In genomic region chr12:6352198-6353173, GRCh38 we compare ENCODE assay signal across 14 cellular contexts. TPM values are rescaled to one million over a fixed set of nuclear protein-coding genes. Genes with fewer than 3 reads are reported as not detected.
DNase-seq lines count a peak whose midpoint lies in the region; ATAC-seq, FAIRE-seq and TF ChIP-seq lines count a peak whose summit lies in the region.
"Had no signal": no experiment of that assay in that cellular context is flagged by ENCODE, and none has a peak within 500 bp of the region (broad histone marks: within the 10 kb centered on the region; RNA-seq: fewer than 3 reads in every experiment).

No MANE protein-coding gene starts in this region.

- no peaks in the 10 kb centered on the region for H3K9me3 Mint-ChIP-seq in H9

- intact Hi-C loops in HepG2 (cut with micrococcal nuclease; ENCODE audit: unreplicated experiment) = no loop called here

- TF ChIP-seq RAD21 in HepG2 (CRISPR knock-in tag; IDR thresholded peaks at IDR 0.05) = no peak

- H3K9ac ChIP-seq in H9 (ENCODE audit: extremely low read depth, insufficient read length, low read length) = no peak overlapping the region
- no peak overlapping the region for H3K9ac ChIP-seq in HepG2 (ENCODE audit: insufficient read depth, low read depth, low read length)
- no peak overlapping the region for H3K9ac ChIP-seq in skeletal muscle tissue (ENCODE audit: low read depth in 1 of 3, low read length in 3 of 3)
- H3K9ac ChIP-seq: KMS-11, parathyroid adenoma had no signal

- no peak overlapping the region for H3K4me3 Mint-ChIP-seq in H9
- H3K4me3 Mint-ChIP-seq: activated CD8-positive, alpha-beta memory T cell treated with anti-CD3 and anti-CD28 coated beads, Interleukin-2, amount 10 ng/mL, durations not matched to agents 7 days and 5 days had no signal

- H3T11ph ChIP-seq in H9 (ENCODE audit: low read length) = no peak overlapping the region

- no peak overlapping the region for H2BK120ac ChIP-seq in H9 (ENCODE audit: low read depth, low read length, poor library complexity, severe bottlenecking)

- no peak overlapping the region for H2BK15ac ChIP-seq in H9 (ENCODE audit: low read depth, low read length)

- peaks cover 15 to 16% of the 10 kb centered on the region in 2 experiments for H3K4me1 Mint-ChIP-seq in H9

- H4K20me1 ChIP-seq in H9 (ENCODE audit: control insufficient read depth, insufficient read depth, insufficient read length) (peaks cover 3% of the 10 kb centered on the region), HepG2 (ENCODE audit: insufficient read depth, low read length) (no peaks in the 10 kb centered on the region)

- TF ChIP-seq EP300 in HepG2 (IDR thresholded peaks at IDR 0.05; ENCODE audit: low read depth in 2 of 2, low read length in 2 of 2) (no peak), HepG2 (CRISPR knock-in tag; IDR thresholded peaks at IDR 0.05; ENCODE audit: borderline replicate concordance) (no peak)

- H2BK12ac ChIP-seq in H9 (ENCODE audit: insufficient read length, low read depth, low read length) = no peak overlapping the region

- H3K4me3 ChIP-seq in WERI-Rb-1 (ENCODE audit: low read depth, low read length) (no peak overlapping the region), HepG2 (replicated peaks in 1 of 3; ENCODE audit: insufficient read depth in 1 of 3, low read depth in 2 of 3, low read length in 3 of 3) (no peak overlapping the region), skeletal muscle tissue (ENCODE audit: low read length in 3 of 3) (no peak overlapping the region)

- no peak overlapping the region for H3K4ac ChIP-seq in H9 (ENCODE audit: low read depth, low read length)

- H3K79me2 ChIP-seq in H9 (ENCODE audit: insufficient read depth, low read length) (no peaks in the 10 kb centered on the region), HepG2 (ENCODE audit: insufficient read depth, low read length) (no peaks in the 10 kb centered on the region)
- H3K79me2 ChIP-seq: parathyroid adenoma had no signal

- no peaks in the 10 kb centered on the region for H3K79me1 ChIP-seq in H9 (ENCODE audit: insufficient read depth, low read depth, low read length, poor library complexity, severe bottlenecking)

- H4K8ac ChIP-seq in H9 (replicated peaks; ENCODE audit: insufficient read length, low read depth, low read length) = no peak overlapping the region

- H3K36me3 ChIP-seq in WERI-Rb-1 (no peaks in the 10 kb centered on the region), HepG2 (replicated peaks in 1 of 2; ENCODE audit: control insufficient read depth in 1 of 2, insufficient read depth in 2 of 2, low read length in 2 of 2) (no peaks in the 10 kb centered on the region), skeletal muscle tissue (ENCODE audit: control insufficient read depth in 3 of 3, insufficient read depth in 3 of 3, low read length in 3 of 3) (no peaks in the 10 kb centered on the region)

- H2AFZ ChIP-seq in H9 (ENCODE audit: low read length) = no peak overlapping the region
- no peak overlapping the region for H2AFZ ChIP-seq in HepG2 (ENCODE audit: low read length)
- H2AFZ ChIP-seq: parathyroid adenoma had no signal

- H4K91ac ChIP-seq in H9 (ENCODE audit: insufficient read length, low read depth, low read length) = no peak overlapping the region

- no peak overlapping the region for H2AK5ac ChIP-seq in H9 (ENCODE audit: insufficient read length, low read length)

- TF ChIP-seq CTCF in H9 (conservative IDR thresholded peaks at IDR 0.05) = no peak
- no peak for TF ChIP-seq CTCF in WERI-Rb-1 (IDR thresholded peaks at IDR 0.05; ENCODE audit: low read depth, low read length)
- no peak for TF ChIP-seq CTCF in HepG2 (CRISPR knock-in tag; IDR thresholded peaks at IDR 0.05)

- WGBS in H9 (ENCODE audit: extremely low coverage, insufficient read length, low lambda C conversion rate) = no CpG with 5 or more reads among the region's 9 CpGs
- WGBS in HepG2 (ENCODE audit: low lambda C conversion rate) = 65% methylated on average over 7 of the region's 9 CpGs

- no peak for DNase-seq in H9
- DNase-seq in WERI-Rb-1 = peak; percentile 44
- no peak for DNase-seq in HepG2 (ENCODE audit: low spot score)
- DNase-seq in NOMO-1 treated with dmso at 0.1 percent for 144 hours (lab: John Stamatoyannopoulos, UW; ENCODE audit: unreplicated experiment) = no peak
- no peak for DNase-seq in H54 (ENCODE audit: insufficient read length, low spot score)
- DNase-seq in HT-29 (ENCODE audit: low spot score) = no peak
- DNase-seq: activated CD8-positive, alpha-beta memory T cell treated with anti-CD3 and anti-CD28 coated beads, Interleukin-2, amount 10 ng/mL, durations not matched to agents 7 days and 5 days; C1 segment of cervical spinal cord; GDM1; stimulated activated CD4-positive, alpha-beta T cell treated with anti-CD3 and anti-CD28 coated beads, Interleukin-2, amount 100 ng/mL, for 24 hours had no signal

- H2BK5ac ChIP-seq in H9 (ENCODE audit: insufficient read length, low read length) = no peak overlapping the region

- no peaks in the 10 kb centered on the region for H3K27me3 Mint-ChIP-seq in H9 (ENCODE audit: low read depth)

- no peak overlapping the region for H3K23ac ChIP-seq in H9 (ENCODE audit: insufficient read length, low read depth, low read length)

- no peak overlapping the region for H2BK20ac ChIP-seq in H9 (ENCODE audit: low read depth, low read length, poor library complexity, severe bottlenecking)

- H3K23me2 ChIP-seq in H9 (ENCODE audit: insufficient read length, low read depth, low read length, poor library complexity, severe bottlenecking) = no peaks in the 10 kb centered on the region

- FAIRE-seq in HepG2 (lab: Jason Lieb, UNC) (no peak), H54 (lab: Jason Lieb, UNC) (no peak)

- ATAC-seq in HepG2 (peak; percentile 12; the same call in 1 of the 3 replicates), HG03469 (IDR thresholded peaks at IDR 0.05; ENCODE audit: unreplicated experiment) (no peak)
- ATAC-seq: activated CD8-positive, alpha-beta memory T cell treated with anti-CD3 and anti-CD28 coated beads, Interleukin-2, amount 10 ng/mL, durations not matched to agents 7 days and 5 days had no signal

- no peak overlapping the region for H4K5ac ChIP-seq in H9 (ENCODE audit: insufficient read length, low read depth, low read length)

- in situ Hi-C loops in HepG2 (cut with HindIII; ENCODE audit: extremely low pct_ligation_motif_present, low pct_unique_long_range_greater_than_20kb) = no loop called here

- H3K56ac ChIP-seq in H9 (ENCODE audit: insufficient read length, low read depth, low read length) = no peak overlapping the region

- H3K14ac ChIP-seq in H9 (ENCODE audit: insufficient read depth, low read length) = no peak overlapping the region

- H3K9me3 ChIP-seq in H9 (ENCODE audit: control insufficient read depth, low read depth, low read length) (no peaks in the 10 kb centered on the region), WERI-Rb-1 (ENCODE audit: severe bottlenecking) (peaks cover 2% of the 10 kb centered on the region), HepG2 (ENCODE audit: low read length) (no peaks in the 10 kb centered on the region), skeletal muscle tissue (ENCODE audit: control insufficient read depth in 3 of 3, low read length in 3 of 3) (no peaks in the 10 kb centered on the region)

- TF ChIP-seq POLR2A in HepG2 (IDR thresholded peaks at IDR 0.05; ENCODE audit: insufficient read depth in 1 of 2, low read depth in 2 of 2, low read length in 2 of 2) (no peak), H54 (IDR thresholded peaks at IDR 0.05; ENCODE audit: low read depth, low read length) (no peak)

- POLR2A ChIA-PET in HepG2 (lab: Yijun Ruan, JAX) = interaction anchor here (1.8 to 2.5 kb wide), 2 partner anchors 11 to 16 kb away, joined by 6 to 11 read pairs; no protein-coding TSS in a partner anchor

- no peak overlapping the region for H3K18ac ChIP-seq in H9 (ENCODE audit: insufficient read length, low read depth, low read length)

- peak overlapping the region in 2 of 3 experiments; percentile 28 to 83; a peak in 1 of 7 replicates for H3K27ac Mint-ChIP-seq in H9
- H3K27ac Mint-ChIP-seq: activated CD8-positive, alpha-beta memory T cell treated with anti-CD3 and anti-CD28 coated beads, Interleukin-2, amount 10 ng/mL, durations not matched to agents 7 days and 5 days had no signal

- CTCF ChIA-PET in HepG2 (lab: Yijun Ruan, JAX; ENCODE audit: low intra/inter-chr PET ratio, low total read pairs) = no interaction called here

- no TSS peak for BruUV-seq in HepG2 (replicated peaks; lab: Mats Ljungman, UMichigan)

- H3K27ac ChIP-seq in H9 (ENCODE audit: insufficient read length, low read depth, low read length) (no peak overlapping the region), WERI-Rb-1 (peak overlapping the region; percentile 67), HepG2 (ENCODE audit: extremely low read length, insufficient read depth, low read length) (no peak overlapping the region), skeletal muscle tissue (ENCODE audit: low read depth, low read length) (peak overlapping the region; percentile 34)
- H3K27ac ChIP-seq: KMS-11, parathyroid adenoma had no signal

- peaks cover 28 to 75% (median 70%) of the 10 kb centered on the region in 3 experiments; a peak in 6 of 7 replicates for H3K36me3 Mint-ChIP-seq in H9 (ENCODE audit: insufficient read depth in 1 of 3, low read depth in 3 of 3)
- H3K36me3 Mint-ChIP-seq: activated CD8-positive, alpha-beta memory T cell treated with anti-CD3 and anti-CD28 coated beads, Interleukin-2, amount 10 ng/mL, durations not matched to agents 7 days and 5 days had no signal

- H3K4me2 ChIP-seq in H9 (ENCODE audit: insufficient read depth, insufficient read length, low read length) (no peak overlapping the region), HepG2 (ENCODE audit: low read depth, low read length) (no peak overlapping the region)
- H3K4me2 ChIP-seq: KMS-11 had no signal

- no peaks in the 10 kb centered on the region for H3K27me3 ChIP-seq in H9 (ENCODE audit: insufficient read depth, low read length)
- H3K27me3 ChIP-seq in WERI-Rb-1 (ENCODE audit: insufficient read depth, low read depth, severe bottlenecking) = no peaks in the 10 kb centered on the region
- no peaks in the 10 kb centered on the region for H3K27me3 ChIP-seq in HepG2 (ENCODE audit: control insufficient read depth in 1 of 2, insufficient read depth in 2 of 2, low read length in 2 of 2)
- H3K27me3 ChIP-seq in skeletal muscle tissue (ENCODE audit: control insufficient read depth in 3 of 3, insufficient read depth in 3 of 3, low read length in 3 of 3) = peaks cover 0 to 1% (median 0%) of the 10 kb centered on the region in 3 donors

- H3K4me1 ChIP-seq in H9 (ENCODE audit: insufficient read depth, low read length) (no peaks in the 10 kb centered on the region; the same call in 1 of the 2 replicates), HepG2 (ENCODE audit: insufficient read depth, low read length) (peaks cover 53% of the 10 kb centered on the region), skeletal muscle tissue (ENCODE audit: control insufficient read depth in 3 of 3, insufficient read depth in 3 of 3, low read length in 3 of 3) (peaks cover 22 to 33% (median 24%) of the 10 kb centered on the region in 3 donors)

RNA-seq across cellular contexts. Expression of gene TNFRSF1A, which starts 10.6 kb away (rescaled TPM):
- total RNA-seq in H9 (2021) (55.9 and 59.9 TPM in 2 replicates), HepG2 (2016; rRNA removed; fragmentation: Illumina TruSeq; extraction: Trizol) (21.9 and 41.5 TPM in 2 replicates), skeletal muscle tissue (47.5 TPM)
- total RNA-seq in HepG2 (2016; cell fraction: cytosol; rRNA removed; fragmentation: Illumina TruSeq; extraction: Trizol; ENCODE audit: low read depth) = 16.3 and 18.0 TPM in 2 replicates
- total RNA-seq in HepG2 (2016; cell fraction: insoluble cytoplasmic fraction; rRNA removed; fragmentation: Illumina TruSeq; extraction: Trizol) = 28.8 and 36.5 TPM in 2 replicates
- total RNA-seq in HepG2 (2016; cell fraction: membrane; rRNA removed; fragmentation: Illumina TruSeq; extraction: Trizol) = 19.8 and 22.3 TPM in 2 replicates
- total RNA-seq in HepG2 (2016; cell fraction: nucleus; rRNA removed; fragmentation: Illumina TruSeq; extraction: Trizol) = 36.8 and 40.7 TPM in 2 replicates
- 41.4 and 61.2 TPM in 2 replicates for polyA plus RNA-seq in HepG2 (2011; rRNA removed)
- 53.0 and 53.4 TPM in 2 replicates for polyA plus RNA-seq in HepG2 (2011; cell fraction: cytosol; rRNA removed)
- 67.2 and 67.4 TPM in 2 replicates for polyA plus RNA-seq in HepG2 (2011; cell fraction: nucleus; rRNA removed)
- polyA plus RNA-seq in HepG2 (2012) = 40.9 and 56.2 TPM in 2 replicates
- polyA plus RNA-seq in HepG2 (2016; cell fraction: cytosol; fragmentation: Illumina TruSeq; extraction: Trizol; ENCODE audit: low read depth) = 5.2 and 6.8 TPM in 2 replicates
- polyA plus RNA-seq in HepG2 (2016; cell fraction: insoluble cytoplasmic fraction; fragmentation: Illumina TruSeq; extraction: Trizol; ENCODE audit: low read depth) = 31.8 and 38.4 TPM in 2 replicates
- polyA plus RNA-seq in HepG2 (2016; cell fraction: membrane; fragmentation: Illumina TruSeq; extraction: Trizol; ENCODE audit: low read depth) = 14.3 and 15.5 TPM in 2 replicates
- polyA plus RNA-seq in HepG2 (2016; cell fraction: nucleus; fragmentation: Illumina TruSeq; extraction: Trizol; ENCODE audit: insufficient read depth, low read depth) = 75.7 and 99.5 TPM in 2 replicates
- polyA minus RNA-seq in HepG2 (2011; rRNA and poly(A)+ RNA removed; ENCODE audit: low replicate concordance) = 88.8 and 131 TPM in 2 replicates
- 52.9 and 68.3 TPM in 2 replicates for polyA minus RNA-seq in HepG2 (2011; cell fraction: cytosol; rRNA and poly(A)+ RNA removed)
- 54.3 and 80.4 TPM in 2 replicates for polyA minus RNA-seq in HepG2 (2011; cell fraction: nucleus; rRNA and poly(A)+ RNA removed)
- 91.9 and 94.5 TPM in 2 replicates for total RNA-seq in HT-29 (2014; rRNA removed; shearing (Covaris generic))

RNA-seq across cellular contexts. Expression of gene SCNN1A, which starts 22.9 kb away (rescaled TPM):
- 104 and 111 TPM in 2 replicates for total RNA-seq in H9 (2021)
- total RNA-seq in HepG2 (2016; rRNA removed; fragmentation: Illumina TruSeq; extraction: Trizol) = 0.63 and 1.5 TPM in 2 replicates
- total RNA-seq in HepG2 (2016; cell fraction: cytosol; rRNA removed; fragmentation: Illumina TruSeq; extraction: Trizol; ENCODE audit: low read depth) = 0.71 and 1.2 TPM in 2 replicates
- 0.71 and 1.6 TPM in 2 replicates for total RNA-seq in HepG2 (2016; cell fraction: insoluble cytoplasmic fraction; rRNA removed; fragmentation: Illumina TruSeq; extraction: Trizol)
- 0.72 and 0.87 TPM in 2 replicates for total RNA-seq in HepG2 (2016; cell fraction: membrane; rRNA removed; fragmentation: Illumina TruSeq; extraction: Trizol)
- total RNA-seq in HepG2 (2016; cell fraction: nucleus; rRNA removed; fragmentation: Illumina TruSeq; extraction: Trizol) = 1.8 and 5.0 TPM in 2 replicates
- 14.6 and 32.8 TPM in 2 replicates for polyA plus RNA-seq in HepG2 (2011; rRNA removed)
- polyA plus RNA-seq in HepG2 (2011; cell fraction: cytosol; rRNA removed) = 6.1 and 12.5 TPM in 2 replicates
- 24.9 and 39.4 TPM in 2 replicates for polyA plus RNA-seq in HepG2 (2011; cell fraction: nucleus; rRNA removed)
- 17.5 and 19.3 TPM in 2 replicates for polyA plus RNA-seq in HepG2 (2012)
- 0.22 and 0.41 TPM in 2 replicates for polyA plus RNA-seq in HepG2 (2016; cell fraction: cytosol; fragmentation: Illumina TruSeq; extraction: Trizol; ENCODE audit: low read depth)
- 1.0 and 1.6 TPM in 2 replicates for polyA plus RNA-seq in HepG2 (2016; cell fraction: insoluble cytoplasmic fraction; fragmentation: Illumina TruSeq; extraction: Trizol; ENCODE audit: low read depth)
- polyA plus RNA-seq in HepG2 (2016; cell fraction: membrane; fragmentation: Illumina TruSeq; extraction: Trizol; ENCODE audit: low read depth) = 0.66 and 1.1 TPM in 2 replicates
- 4.0 and 5.1 TPM in 2 replicates for polyA plus RNA-seq in HepG2 (2016; cell fraction: nucleus; fragmentation: Illumina TruSeq; extraction: Trizol; ENCODE audit: insufficient read depth, low read depth)
- 9.5 and 30.0 TPM in 2 replicates for polyA minus RNA-seq in HepG2 (2011; rRNA and poly(A)+ RNA removed; ENCODE audit: low replicate concordance)
- polyA minus RNA-seq in HepG2 (2011; cell fraction: cytosol; rRNA and poly(A)+ RNA removed) = 5.9 and 14.3 TPM in 2 replicates
- polyA minus RNA-seq in HepG2 (2011; cell fraction: nucleus; rRNA and poly(A)+ RNA removed) = 10.9 and 24.2 TPM in 2 replicates
- total RNA-seq in skeletal muscle tissue = not detected
- 161 and 221 TPM in 2 replicates for total RNA-seq in HT-29 (2014; rRNA removed; shearing (Covaris generic))

RNA-seq across cellular contexts. Expression of gene LTBR, which starts 31.5 kb away (rescaled TPM):
- total RNA-seq in H9 (2021) = 3.4 and 4.8 TPM in 2 replicates
- total RNA-seq in HepG2 (2016; rRNA removed; fragmentation: Illumina TruSeq; extraction: Trizol) = 12.1 and 34.8 TPM in 2 replicates
- 24.4 and 24.5 TPM in 2 replicates for total RNA-seq in HepG2 (2016; cell fraction: cytosol; rRNA removed; fragmentation: Illumina TruSeq; extraction: Trizol; ENCODE audit: low read depth)
- total RNA-seq in HepG2 (2016; cell fraction: insoluble cytoplasmic fraction; rRNA removed; fragmentation: Illumina TruSeq; extraction: Trizol) = 11.6 and 40.0 TPM in 2 replicates
- 34.7 and 35.3 TPM in 2 replicates for total RNA-seq in HepG2 (2016; cell fraction: membrane; rRNA removed; fragmentation: Illumina TruSeq; extraction: Trizol)
- total RNA-seq in HepG2 (2016; cell fraction: nucleus; rRNA removed; fragmentation: Illumina TruSeq; extraction: Trizol) = 39.7 and 43.6 TPM in 2 replicates
- polyA plus RNA-seq in HepG2 (2011; rRNA removed) = 31.4 and 39.0 TPM in 2 replicates
- 23.7 and 29.3 TPM in 2 replicates for polyA plus RNA-seq in HepG2 (2011; cell fraction: cytosol; rRNA removed)
- 82.9 and 92.1 TPM in 2 replicates for polyA plus RNA-seq in HepG2 (2011; cell fraction: nucleus; rRNA removed)
- 25.8 and 37.8 TPM in 2 replicates for polyA plus RNA-seq in HepG2 (2012)
- 19.3 and 21.0 TPM in 2 replicates for polyA plus RNA-seq in HepG2 (2016; cell fraction: cytosol; fragmentation: Illumina TruSeq; extraction: Trizol; ENCODE audit: low read depth)
- polyA plus RNA-seq in HepG2 (2016; cell fraction: insoluble cytoplasmic fraction; fragmentation: Illumina TruSeq; extraction: Trizol; ENCODE audit: low read depth) = 16.0 and 16.4 TPM in 2 replicates
- 27.4 and 28.3 TPM in 2 replicates for polyA plus RNA-seq in HepG2 (2016; cell fraction: membrane; fragmentation: Illumina TruSeq; extraction: Trizol; ENCODE audit: low read depth)
- polyA plus RNA-seq in HepG2 (2016; cell fraction: nucleus; fragmentation: Illumina TruSeq; extraction: Trizol; ENCODE audit: insufficient read depth, low read depth) = 117 and 123 TPM in 2 replicates
- polyA minus RNA-seq in HepG2 (2011; rRNA and poly(A)+ RNA removed; ENCODE audit: low replicate concordance) = 16.2 and 29.7 TPM in 2 replicates
- 11.5 and 14.0 TPM in 2 replicates for polyA minus RNA-seq in HepG2 (2011; cell fraction: cytosol; rRNA and poly(A)+ RNA removed)
- 22.4 and 34.2 TPM in 2 replicates for polyA minus RNA-seq in HepG2 (2011; cell fraction: nucleus; rRNA and poly(A)+ RNA removed)
- total RNA-seq in skeletal muscle tissue = 11.0 TPM
- total RNA-seq in HT-29 (2014; rRNA removed; shearing (Covaris generic)) = 176 and 234 TPM in 2 replicates

RNA-seq across cellular contexts. Expression of gene PLEKHG6, which starts 42.0 kb away (rescaled TPM):
- total RNA-seq in H9 (2021) (17.7 and 20.0 TPM in 2 replicates), HepG2 (2016; rRNA removed; fragmentation: Illumina TruSeq; extraction: Trizol) (13.1 and 18.9 TPM in 2 replicates), skeletal muscle tissue (0.52 TPM)
- 11.1 and 14.7 TPM in 2 replicates for total RNA-seq in HepG2 (2016; cell fraction: cytosol; rRNA removed; fragmentation: Illumina TruSeq; extraction: Trizol; ENCODE audit: low read depth)
- total RNA-seq in HepG2 (2016; cell fraction: insoluble cytoplasmic fraction; rRNA removed; fragmentation: Illumina TruSeq; extraction: Trizol) = 15.0 and 16.9 TPM in 2 replicates
- 23.7 TPM in 2 replicates for total RNA-seq in HepG2 (2016; cell fraction: membrane; rRNA removed; fragmentation: Illumina TruSeq; extraction: Trizol)
- total RNA-seq in HepG2 (2016; cell fraction: nucleus; rRNA removed; fragmentation: Illumina TruSeq; extraction: Trizol) = 15.6 and 19.7 TPM in 2 replicates
- polyA plus RNA-seq in HepG2 (2011; rRNA removed) = 17.0 and 26.8 TPM in 2 replicates
- polyA plus RNA-seq in HepG2 (2011; cell fraction: cytosol; rRNA removed) = 12.8 and 29.8 TPM in 2 replicates
- polyA plus RNA-seq in HepG2 (2011; cell fraction: nucleus; rRNA removed) = 20.1 and 50.9 TPM in 2 replicates
- 16.4 and 22.2 TPM in 2 replicates for polyA plus RNA-seq in HepG2 (2012)
- 16.0 and 16.1 TPM in 2 replicates for polyA plus RNA-seq in HepG2 (2016; cell fraction: cytosol; fragmentation: Illumina TruSeq; extraction: Trizol; ENCODE audit: low read depth)
- 15.2 and 21.6 TPM in 2 replicates for polyA plus RNA-seq in HepG2 (2016; cell fraction: insoluble cytoplasmic fraction; fragmentation: Illumina TruSeq; extraction: Trizol; ENCODE audit: low read depth)
- polyA plus RNA-seq in HepG2 (2016; cell fraction: membrane; fragmentation: Illumina TruSeq; extraction: Trizol; ENCODE audit: low read depth) = 20.3 and 26.3 TPM in 2 replicates
- polyA plus RNA-seq in HepG2 (2016; cell fraction: nucleus; fragmentation: Illumina TruSeq; extraction: Trizol; ENCODE audit: insufficient read depth, low read depth) = 28.0 and 30.9 TPM in 2 replicates
- 0.70 and 23.3 TPM in 2 replicates for polyA minus RNA-seq in HepG2 (2011; rRNA and poly(A)+ RNA removed; ENCODE audit: low replicate concordance)
- polyA minus RNA-seq in HepG2 (2011; cell fraction: cytosol; rRNA and poly(A)+ RNA removed) = 8.8 and 12.8 TPM in 2 replicates
- polyA minus RNA-seq in HepG2 (2011; cell fraction: nucleus; rRNA and poly(A)+ RNA removed) = 13.3 and 16.5 TPM in 2 replicates
- total RNA-seq in HT-29 (2014; rRNA removed; shearing (Covaris generic)) = 90.1 and 94.8 TPM in 2 replicates
- total RNA-seq: activated CD8-positive, alpha-beta memory T cell treated with anti-CD3 and anti-CD28 coated beads, Interleukin-2, amount 10 ng/mL, durations not matched to agents 7 days and 5 days had no signal

Comparison
In these comparisons a context has a peak if more than half of its experiments do, and no peak if none do; other contexts are left out.
1. H3K27ac ChIP-seq: peak in WERI-Rb-1 (single experiment) and skeletal muscle tissue (single experiment); none in H9 (single experiment) and HepG2 (single experiment).
2. RNA of gene SCNN1A, which starts 22.9 kb away (total RNA-seq): 161 to 221 TPM in HT-29 and 104 to 111 TPM in H9; 0.63 to 5.0 TPM in HepG2 and not detected in skeletal muscle tissue (single experiment); every median in the first group is over 10 times any median in the second.